14 cellular contexts compared by ENCODE assay signal in genomic region chr1:213669964-213670691, GRCh38.
DNase-seq lines count a peak whose midpoint lies in the region; ATAC-seq and TF ChIP-seq lines count a peak whose summit lies in the region.
"Had no signal": no experiment of that assay in that cellular context is flagged by ENCODE, and none has a peak within 500 bp of the region (broad histone marks: within the 10 kb centered on the region; RNA-seq: fewer than 3 reads in every experiment).

No MANE protein-coding gene starts in this region.

- intact Hi-C loops in left cardiac atrium (cut with DNase I) (no loop called here), body of pancreas (cut with DNase I) (no loop called here)

- TF ChIP-seq POLR2A in body of pancreas (IDR thresholded peaks at IDR 0.05): no peak

- peak; percentile 92 for ATAC-seq in DND-41 (ENCODE audit: insufficient read depth, low read depth)
- ATAC-seq in left lobe of liver: peak; percentile 94
- ATAC-seq in GM18517 (IDR thresholded peaks at IDR 0.05; ENCODE audit: unreplicated experiment): no peak
- ATAC-seq in left cardiac atrium: no peak
- ATAC-seq in GM18907 (IDR thresholded peaks at IDR 0.05; ENCODE audit: unreplicated experiment): no peak
- ATAC-seq in body of pancreas: no peak
- ATAC-seq: heart right ventricle had no signal

- H3K36me3 ChIP-seq in DND-41 (ENCODE audit: insufficient read depth, low read length): no peaks in the 10 kb centered on the region
- no peaks in the 10 kb centered on the region for H3K36me3 ChIP-seq in body of pancreas (replicated peaks in 1 of 2; ENCODE audit: insufficient read depth in 1 of 2, low read depth in 2 of 2)
- H3K36me3 ChIP-seq: heart right ventricle, right atrium auricular region had no signal

- TF ChIP-seq CTCF in DND-41 (IDR thresholded peaks at IDR 0.05; ENCODE audit: borderline replicate concordance, extremely low read depth, low read length, poor library complexity, severe bottlenecking) (peak; percentile 60), body of pancreas (IDR thresholded peaks at IDR 0.05) (no peak)

- DNase-seq in DND-41: peak; percentile 57
- peak; percentile 51 for DNase-seq in NCI-H1436 treated with DMSO at 0.1 percent for 48 hours (lab: John Stamatoyannopoulos, UW)
- DNase-seq in SHP77 (lab: John Stamatoyannopoulos, UW): peak; percentile 87 to 90
- peak; percentile 67 for DNase-seq in left lobe of liver (ENCODE audit: low spot score)
- DNase-seq in left cardiac atrium: no peak
- no peak for DNase-seq in body of pancreas
- DNase-seq: anterior cingulate cortex; effector CD4-positive, alpha-beta T cell; heart right ventricle; NCI-H2227 treated with DMSO at 0.1 percent for 48 hours; SK-N-SH had no signal

- H3K79me2 ChIP-seq in DND-41 (ENCODE audit: insufficient read depth, low read length): no peaks in the 10 kb centered on the region

- H3K4me3 ChIP-seq in DND-41 (ENCODE audit: low read depth in 1 of 2, low read length in 2 of 2) (no peak overlapping the region), body of pancreas (no peak overlapping the region)
- H3K4me3 ChIP-seq: heart right ventricle, right atrium auricular region had no signal

- H3K4me2 ChIP-seq in DND-41 (ENCODE audit: insufficient read depth, low read length): no peak overlapping the region
- H3K4me2 ChIP-seq: SK-N-SH had no signal

- H3K27ac ChIP-seq in DND-41 (ENCODE audit: low read length) (no peak overlapping the region), body of pancreas (no peak overlapping the region)
- H3K27ac ChIP-seq: heart right ventricle, right atrium auricular region had no signal

- no peaks in the 10 kb centered on the region for H3K27me3 ChIP-seq in DND-41 (ENCODE audit: insufficient read depth, low read length, poor library complexity)
- no peaks in the 10 kb centered on the region for H3K27me3 ChIP-seq in body of pancreas
- H3K27me3 ChIP-seq: heart right ventricle, right atrium auricular region had no signal

- H2AFZ ChIP-seq in DND-41 (ENCODE audit: low read depth, low read length): no peak overlapping the region

- H3K9me3 ChIP-seq in DND-41 (ENCODE audit: insufficient read depth, low read length, severe bottlenecking): no peaks in the 10 kb centered on the region
- H3K9me3 ChIP-seq in body of pancreas: no peaks in the 10 kb centered on the region
- H3K9me3 ChIP-seq: heart right ventricle, right atrium auricular region, SK-N-SH had no signal

- no peak overlapping the region for H3K9ac ChIP-seq in DND-41 (ENCODE audit: low read depth, low read length)
- H3K9ac ChIP-seq: SK-N-SH had no signal

- 34 to 63% methylated on average over 2 of the region's 2 CpGs for WGBS in body of pancreas, 2 donors

- H4K20me1 ChIP-seq in DND-41 (ENCODE audit: insufficient read depth, low read length): no peaks in the 10 kb centered on the region

- H3K4me1 ChIP-seq in DND-41 (ENCODE audit: insufficient read depth, low read length) (peaks cover 17% of the 10 kb centered on the region), body of pancreas (no peaks in the 10 kb centered on the region)
- H3K4me1 ChIP-seq: heart right ventricle, right atrium auricular region had no signal

Comparison
In these comparisons a context has a peak if more than half of its experiments do, and no peak if none do; other contexts are left out.
1. ATAC-seq: peak in DND-41 (single experiment) and left lobe of liver (single experiment); none in GM18517 (single experiment), left cardiac atrium (0 of 2), GM18907 (single experiment) and body of pancreas (single experiment).
2. DNase-seq: peak in DND-41 (single experiment), NCI-H1436 treated with DMSO at 0.1 percent for 48 hours (single experiment), SHP77 (2 of 2) and left lobe of liver (single experiment); none in left cardiac atrium (single experiment) and body of pancreas (0 of 4).